11 cellular contexts compared by ENCODE assay signal in genomic region chr17:74757502-74757901, GRCh38. TPM values are rescaled to one million over a fixed set of nuclear protein-coding genes. Genes with fewer than 3 reads are reported as not detected.
DNase-seq lines count a peak whose midpoint lies in the region; ATAC-seq, FAIRE-seq and TF ChIP-seq lines count a peak whose summit lies in the region.
"Had no signal": no experiment of that assay in that cellular context is flagged by ENCODE, and none has a peak within 500 bp of the region (broad histone marks: within the 10 kb centered on the region; RNA-seq: fewer than 3 reads in every experiment).

No MANE protein-coding gene starts in this region.

- no peak for TF ChIP-seq RAD21 in H1 (IDR thresholded peaks at IDR 0.05 in 1 of 2, conservative IDR thresholded peaks at IDR 0.05 in 1 of 2; ENCODE audit: low read depth in 2 of 2, low read length in 2 of 2)

- H3K9me3 Mint-ChIP-seq in Calu3 (ENCODE audit: low read depth, unreplicated experiment) = no peaks in the 10 kb centered on the region

- H3K23ac ChIP-seq in H1 (ENCODE audit: insufficient read length) (no peak overlapping the region), neuronal stem cell (ENCODE audit: low read depth, low read length, poor library complexity) (no peak overlapping the region)

- CTCF ChIA-PET in Calu3 (lab: Charles Lee) (interaction anchor here (1.7 to 4.4 kb wide), 2 partner anchors 13 kb away, joined by 7 to 30 read pairs; no protein-coding TSS in a partner anchor), H1 (lab: Charles Lee; ENCODE audit: partially characterized antibody) (interaction anchor here (1.5 to 15.7 kb wide), 6 partner anchors 7 to 105 kb away, joined by 6 to 231 read pairs (median 49); partner anchors contain the start of genes NAT9 and RAB37)

- H2BK5ac ChIP-seq in H1 (ENCODE audit: low read depth, low read length) = peak overlapping the region; percentile 73; the same call in 1 of the 2 replicates
- H2BK5ac ChIP-seq in neuronal stem cell (ENCODE audit: low read length) = peak overlapping the region; percentile 67

- H3K27me3 ChIP-seq in H1 (replicated peaks in 1 of 4; ENCODE audit: control insufficient read depth in 3 of 4, extremely low read depth in 1 of 4, insufficient read depth in 3 of 4, low read length in 3 of 4) (no peaks in the 10 kb centered on the region), neuronal stem cell (ENCODE audit: control insufficient read depth in 3 of 3, insufficient read depth in 3 of 3, low read depth in 1 of 3, low read length in 3 of 3) (no peaks in the 10 kb centered on the region)
- H3K27me3 ChIP-seq: gastrocnemius medialis, sigmoid colon had no signal

- no peaks in the 10 kb centered on the region for H3K23me2 ChIP-seq in H1 (ENCODE audit: low read depth, low read length)

- H3K4me3 ChIP-seq in H1 (ENCODE audit: extremely low read depth in 1 of 4, insufficient read depth in 2 of 4, low read depth in 3 of 4, low read length in 4 of 4) (no peak overlapping the region), neuronal stem cell (ENCODE audit: low read length in 2 of 2) (no peak overlapping the region)
- H3K4me3 ChIP-seq: gastrocnemius medialis, sigmoid colon had no signal

- no peak overlapping the region for H3K9ac ChIP-seq in H1 (replicated peaks in 1 of 4; ENCODE audit: extremely low read depth in 1 of 4, low read depth in 3 of 4, low read length in 3 of 4)
- H3K9ac ChIP-seq in neuronal stem cell (ENCODE audit: low read depth, low read length, poor library complexity) = peak overlapping the region; percentile 57

- H3K79me1 ChIP-seq in H1 (ENCODE audit: low read depth, low read length) (peaks cover 32% of the 10 kb centered on the region), neuronal stem cell (ENCODE audit: low read depth, low read length) (peaks cover 23% of the 10 kb centered on the region)

- H4K91ac ChIP-seq in H1 (replicated peaks; ENCODE audit: insufficient read length, low read length) (no peak overlapping the region), neuronal stem cell (ENCODE audit: low read depth, low read length, poor library complexity) (no peak overlapping the region)

- H2BK120ac ChIP-seq in H1 (replicated peaks; ENCODE audit: low read depth, low read length) = no peak overlapping the region
- no peak overlapping the region for H2BK120ac ChIP-seq in neuronal stem cell (ENCODE audit: low read depth, low read length)

- no peaks in the 10 kb centered on the region for H3K27me3 Mint-ChIP-seq in Calu3 (ENCODE audit: unreplicated experiment)

- H2AK5ac ChIP-seq in H1 (ENCODE audit: low read depth, low read length) = no peak overlapping the region
- H2AK5ac ChIP-seq in neuronal stem cell (ENCODE audit: low read depth, low read length) = peak overlapping the region; percentile 56

- H2AFZ ChIP-seq in H1 (ENCODE audit: low read length) (no peak overlapping the region), neuronal stem cell (ENCODE audit: low read length) (no peak overlapping the region)

- peak overlapping the region; percentile 68 for H3K27ac Mint-ChIP-seq in Calu3 (ENCODE audit: unreplicated experiment)

- TF ChIP-seq CTCF in Calu3 (IDR thresholded peaks at IDR 0.05; ENCODE audit: unreplicated experiment) (no peak), H1 (IDR thresholded peaks at IDR 0.05; ENCODE audit: control extremely low read depth in 1 of 3, insufficient read depth in 1 of 3, low read depth in 1 of 3, low read length in 3 of 3) (no peak)

- BruUV-seq in Calu3 (replicated peaks; lab: Mats Ljungman, UMichigan) = no TSS peak

- H3K4me1 ChIP-seq in H1 (replicated peaks in 1 of 4; ENCODE audit: control insufficient read depth in 3 of 4, insufficient read depth in 4 of 4, low read length in 3 of 4) (peaks cover 10 to 51% (median 42%) of the 10 kb centered on the region in 4 experiments), neuronal stem cell (ENCODE audit: control insufficient read depth in 2 of 2, insufficient read depth in 1 of 2, low read depth in 1 of 2, low read length in 2 of 2) (peaks cover 28 to 42% of the 10 kb centered on the region in 2 donors)

- H3K36me3 Mint-ChIP-seq in Calu3 (ENCODE audit: insufficient read depth, unreplicated experiment) = peaks cover 28% of the 10 kb centered on the region

- no peak overlapping the region for H3K4ac ChIP-seq in H1 (replicated peaks; ENCODE audit: insufficient read length, low read depth, low read length)
- no peak overlapping the region for H3K4ac ChIP-seq in neuronal stem cell (ENCODE audit: low read length)

- H3K36me3 ChIP-seq in H1 (ENCODE audit: control insufficient read depth in 2 of 4, insufficient read depth in 4 of 4, low read length in 3 of 4) (peaks cover 0 to 4% (median 0%) of the 10 kb centered on the region in 4 experiments; a peak in 1 of 8 replicates), neuronal stem cell (replicated peaks in 1 of 2; ENCODE audit: control insufficient read depth in 2 of 2, insufficient read depth in 2 of 2, low read length in 2 of 2) (peaks cover 2 to 16% of the 10 kb centered on the region in 2 donors)
- H3K36me3 ChIP-seq: gastrocnemius medialis, sigmoid colon had no signal

- ATAC-seq in GM19467 (IDR thresholded peaks at IDR 0.05; ENCODE audit: unreplicated experiment) (no peak), GM21447 (IDR thresholded peaks at IDR 0.05; ENCODE audit: unreplicated experiment) (no peak)

- no peak for TF ChIP-seq POLR2A in H1 (IDR thresholded peaks at IDR 0.05; ENCODE audit: control extremely low read depth in 1 of 2, low read depth in 2 of 2, low read length in 2 of 2)

- H4K5ac ChIP-seq in H1 (ENCODE audit: insufficient read length, low read depth, low read length) = no peak overlapping the region

- WGBS in H1 (ENCODE audit: extremely low coverage in 1 of 2, insufficient coverage in 1 of 2, insufficient read length in 1 of 2, insufficient replicate concordance in 2 of 2, low coverage in 1 of 2, low lambda C conversion rate in 2 of 2, missing lambda C conversion rate in 1 of 2), 2 experiments = 96% methylated on average over 3 of the region's 3 CpGs; no CpG with 5 or more reads in 1 of the 2 experiments
- no CpG with 5 or more reads among the region's 3 CpGs for whole genome bisulfite sequencing in neuronal stem cell (ENCODE audit: extremely low coverage in 2 of 2, insufficient read length in 2 of 2, insufficient replicate concordance in 1 of 2), 2 donors

- no peak for TF ChIP-seq EP300 in H1 (IDR thresholded peaks at IDR 0.05; ENCODE audit: borderline replicate concordance in 1 of 2, low read depth in 2 of 2, low read length in 2 of 2)

- H3K18ac ChIP-seq in H1 (ENCODE audit: extremely low read depth, low read length) (no peak overlapping the region), neuronal stem cell (ENCODE audit: low read length) (peak overlapping the region; percentile 67)

- H4K20me1 ChIP-seq in H1 (replicated peaks in 1 of 2; ENCODE audit: control insufficient read depth in 1 of 2, insufficient read depth in 2 of 2, low read length in 2 of 2) = peaks cover 5 to 21% of the 10 kb centered on the region in 2 experiments

- POLR2A ChIA-PET in H1 (lab: Charles Lee; ENCODE audit: partially characterized antibody) = interaction anchor here (1.3 to 5.4 kb wide), 4 partner anchors 8 to 12 kb away, joined by 4 to 32 read pairs (median 8); partner anchors contain the start of gene NHERF1

- H3K4me2 ChIP-seq in H1 (ENCODE audit: insufficient read depth in 1 of 2, low read depth in 2 of 2, low read length in 2 of 2) = no peak overlapping the region
- no peak overlapping the region for H3K4me2 ChIP-seq in neuronal stem cell (ENCODE audit: insufficient read depth, low read length, poor library complexity, severe bottlenecking)

- DNase-seq in Calu3 = peak; percentile 57
- peak; percentile 57 for DNase-seq in NCI-H2171 (lab: John Stamatoyannopoulos, UW)
- DNase-seq in H1 (ENCODE audit: low read depth in 1 of 2, low spot score in 2 of 2) = no peak
- no peak for DNase-seq in neuronal stem cell (ENCODE audit: low spot score)
- no peak for DNase-seq in HK-2 (ENCODE audit: unreplicated experiment)
- DNase-seq in pons (ENCODE audit: low spot score) = no peak
- DNase-seq: gastrocnemius medialis, NCI-H345, sigmoid colon had no signal

- H2BK15ac ChIP-seq in H1 (ENCODE audit: low read length) (no peak overlapping the region), neuronal stem cell (ENCODE audit: low read length) (peak overlapping the region; percentile 45)

- peak overlapping the region; percentile 65 for H3K4me3 Mint-ChIP-seq in Calu3 (ENCODE audit: low read depth, unreplicated experiment)

- intact Hi-C loops in Calu3 (cut with micrococcal nuclease; ENCODE audit: unreplicated experiment) = no loop called here

- FAIRE-seq in H1 (lab: Jason Lieb, UNC) = no peak

- H3K14ac ChIP-seq in H1 (ENCODE audit: insufficient read length) = no peak overlapping the region
- no peak overlapping the region for H3K14ac ChIP-seq in neuronal stem cell (ENCODE audit: low read length)

- H4K8ac ChIP-seq in H1 (ENCODE audit: extremely low read depth, insufficient read depth, low read length) (0 out of 2 replicates have a peak overlapping the region, but pooled peaks have one; percentile 15), neuronal stem cell (ENCODE audit: low read depth, low read length) (no peak overlapping the region)

- no peak overlapping the region for H2BK20ac ChIP-seq in H1 (ENCODE audit: low read length)

- peaks cover 0 to 78% of the 10 kb centered on the region in 2 experiments; a peak in 2 of 4 replicates for H3K79me2 ChIP-seq in H1 (ENCODE audit: control insufficient read depth in 1 of 2, insufficient read depth in 2 of 2, low read length in 2 of 2)

- H3K9me3 ChIP-seq in H1 (ENCODE audit: insufficient read depth in 2 of 2, low read depth in 1 of 2, low read length in 1 of 2) (no peaks in the 10 kb centered on the region), neuronal stem cell (replicated peaks in 1 of 2; ENCODE audit: control insufficient read depth in 2 of 2, insufficient read depth in 1 of 2, low read depth in 1 of 2, low read length in 2 of 2) (no peaks in the 10 kb centered on the region)
- H3K9me3 ChIP-seq: gastrocnemius medialis, sigmoid colon had no signal

- H3K27ac ChIP-seq in H1 (ENCODE audit: low read depth, low read length) (no peak overlapping the region), neuronal stem cell (replicated peaks; ENCODE audit: low read length) (no peak overlapping the region)
- H3K27ac ChIP-seq: gastrocnemius medialis had no signal

- no peak overlapping the region for H3K56ac ChIP-seq in H1 (replicated peaks; ENCODE audit: insufficient read length, low read depth, low read length)

- H2BK12ac ChIP-seq in H1 (ENCODE audit: low read depth, low read length) (no peak overlapping the region), neuronal stem cell (ENCODE audit: low read length) (no peak overlapping the region)

- peaks cover 52% of the 10 kb centered on the region for H3K4me1 Mint-ChIP-seq in Calu3 (ENCODE audit: low read depth, unreplicated experiment)

RNA-seq across cellular contexts. Expression of gene NHERF1, which starts 9.1 kb away (rescaled TPM):
- total RNA-seq in Calu3 (2022) = 114 and 143 TPM in 2 replicates
- total RNA-seq in H1 (2021; fragmentation: NEBNext Ultra II Directional; extraction: Animal tissue kit (Norgen Biotek cat#: 25700)) = 91.3 and 92.9 TPM in 2 replicates
- polyA plus RNA-seq in H1 (2011; rRNA removed) = 99.2 and 140 TPM in 2 replicates
- 107 TPM for polyA plus RNA-seq in H1 (2011; cell fraction: cytosol; rRNA removed)
- 85.0 TPM for polyA plus RNA-seq in H1 (2011; cell fraction: nucleus; rRNA removed)
- 74.7 to 102 TPM (median 92.8 TPM) in 4 replicates for polyA plus RNA-seq in H1 (2012, experiment 1 of 2)
- 128 TPM for polyA plus RNA-seq in H1 (2012, experiment 2 of 2)
- 121 TPM for polyA plus RNA-seq in H1 (2013, experiment 1 of 2)
- 130 TPM for polyA plus RNA-seq in H1 (2013, experiment 2 of 2)
- 57.8 and 78.7 TPM in 2 replicates for polyA minus RNA-seq in H1 (2011; rRNA and poly(A)+ RNA removed)
- polyA minus RNA-seq in H1 (2011; cell fraction: cytosol; rRNA and poly(A)+ RNA removed) = 43.7 TPM
- polyA minus RNA-seq in H1 (2011; cell fraction: nucleus; rRNA and poly(A)+ RNA removed) = 26.3 TPM
- polyA plus RNA-seq in neuronal stem cell (2013, experiment 1 of 2) = 67.4 TPM
- 67.1 TPM for polyA plus RNA-seq in neuronal stem cell (2013, experiment 2 of 2)

RNA-seq across cellular contexts. Expression of gene NAT9, which starts 18.6 kb away (rescaled TPM):
- 66.5 and 74.7 TPM in 2 replicates for total RNA-seq in Calu3 (2022)
- 40.6 and 42.7 TPM in 2 replicates for total RNA-seq in H1 (2021; fragmentation: NEBNext Ultra II Directional; extraction: Animal tissue kit (Norgen Biotek cat#: 25700))
- polyA plus RNA-seq in H1 (2011; rRNA removed) = 32.3 and 42.4 TPM in 2 replicates
- polyA plus RNA-seq in H1 (2011; cell fraction: cytosol; rRNA removed) = 67.6 TPM
- 198 TPM for polyA plus RNA-seq in H1 (2011; cell fraction: nucleus; rRNA removed)
- polyA plus RNA-seq in H1 (2012, experiment 1 of 2) = 49.1 to 72.7 TPM (median 58.9 TPM) in 4 replicates
- 32.4 TPM for polyA plus RNA-seq in H1 (2012, experiment 2 of 2)
- 28.5 TPM for polyA plus RNA-seq in H1 (2013, experiment 1 of 2)
- polyA plus RNA-seq in H1 (2013, experiment 2 of 2) = 24.6 TPM
- 39.6 and 41.7 TPM in 2 replicates for polyA minus RNA-seq in H1 (2011; rRNA and poly(A)+ RNA removed)
- 18.8 TPM for polyA minus RNA-seq in H1 (2011; cell fraction: cytosol; rRNA and poly(A)+ RNA removed)
- polyA minus RNA-seq in H1 (2011; cell fraction: nucleus; rRNA and poly(A)+ RNA removed) = 50.9 TPM
- polyA plus RNA-seq in neuronal stem cell (2013, experiment 1 of 2) = 38.7 TPM
- 39.5 TPM for polyA plus RNA-seq in neuronal stem cell (2013, experiment 2 of 2)

RNA-seq across cellular contexts. Expression of gene RAB37, which starts 20.4 kb away (rescaled TPM):
- 0.21 TPM in 1 of 2 replicates, not detected in the other for total RNA-seq in Calu3 (2022)
- total RNA-seq in H1 (2021; fragmentation: NEBNext Ultra II Directional; extraction: Animal tissue kit (Norgen Biotek cat#: 25700)) = 5.2 and 5.5 TPM in 2 replicates
- polyA plus RNA-seq in H1 (2011; rRNA removed) = 6.1 and 6.6 TPM in 2 replicates
- polyA plus RNA-seq in H1 (2011; cell fraction: cytosol; rRNA removed) = 9.7 TPM
- polyA plus RNA-seq in H1 (2011; cell fraction: nucleus; rRNA removed) = 13.3 TPM
- 5.0 to 7.8 TPM (median 6.5 TPM) in 4 replicates for polyA plus RNA-seq in H1 (2012, experiment 1 of 2)
- 4.2 TPM for polyA plus RNA-seq in H1 (2012, experiment 2 of 2)
- 6.1 TPM for polyA plus RNA-seq in H1 (2013, experiment 1 of 2)
- 5.8 TPM for polyA plus RNA-seq in H1 (2013, experiment 2 of 2)
- polyA minus RNA-seq in H1 (2011; rRNA and poly(A)+ RNA removed) = 4.4 and 12.4 TPM in 2 replicates
- polyA minus RNA-seq in H1 (2011; cell fraction: cytosol; rRNA and poly(A)+ RNA removed) = 7.9 TPM
- polyA minus RNA-seq in H1 (2011; cell fraction: nucleus; rRNA and poly(A)+ RNA removed) = 2.7 TPM
- polyA plus RNA-seq in neuronal stem cell (2013, experiment 1 of 2) = 1.6 TPM
- 1.4 TPM for polyA plus RNA-seq in neuronal stem cell (2013, experiment 2 of 2)

RNA-seq across cellular contexts. Expression of gene CD300LF, which starts 44.8 kb away (rescaled TPM):
- total RNA-seq in Calu3 (2022) = not detected in 2 replicates
- total RNA-seq in H1 (2021; fragmentation: NEBNext Ultra II Directional; extraction: Animal tissue kit (Norgen Biotek cat#: 25700)) = not detected in 2 replicates
- polyA plus RNA-seq in H1 (2011; rRNA removed) = not detected in 2 replicates
- polyA plus RNA-seq in H1 (2011; cell fraction: cytosol; rRNA removed) = not detected
- polyA plus RNA-seq in H1 (2011; cell fraction: nucleus; rRNA removed) = not detected
- polyA plus RNA-seq in H1 (2012, experiment 1 of 2) = not detected in 4 replicates
- polyA plus RNA-seq in H1 (2012, experiment 2 of 2) = not detected
- polyA plus RNA-seq in H1 (2013, experiment 1 of 2) = not detected
- polyA plus RNA-seq in H1 (2013, experiment 2 of 2) = not detected
- polyA minus RNA-seq in H1 (2011; rRNA and poly(A)+ RNA removed) = not detected in 2 replicates
- not detected for polyA minus RNA-seq in H1 (2011; cell fraction: cytosol; rRNA and poly(A)+ RNA removed)
- polyA minus RNA-seq in H1 (2011; cell fraction: nucleus; rRNA and poly(A)+ RNA removed) = not detected
- not detected for polyA plus RNA-seq in neuronal stem cell (2013, experiment 1 of 2)
- not detected for polyA plus RNA-seq in neuronal stem cell (2013, experiment 2 of 2)
- total RNA-seq: gastrocnemius medialis had no signal

Comparison
In these comparisons a context has a peak if more than half of its experiments do, and no peak if none do; other contexts are left out.
1. DNase-seq: peak in Calu3 (single experiment) and NCI-H2171 (single experiment); none in H1 (0 of 2), neuronal stem cell (single experiment), HK-2 (single experiment) and pons (single experiment).